17 cellular contexts compared by ENCODE assay signal in the genomic region with DNA sequence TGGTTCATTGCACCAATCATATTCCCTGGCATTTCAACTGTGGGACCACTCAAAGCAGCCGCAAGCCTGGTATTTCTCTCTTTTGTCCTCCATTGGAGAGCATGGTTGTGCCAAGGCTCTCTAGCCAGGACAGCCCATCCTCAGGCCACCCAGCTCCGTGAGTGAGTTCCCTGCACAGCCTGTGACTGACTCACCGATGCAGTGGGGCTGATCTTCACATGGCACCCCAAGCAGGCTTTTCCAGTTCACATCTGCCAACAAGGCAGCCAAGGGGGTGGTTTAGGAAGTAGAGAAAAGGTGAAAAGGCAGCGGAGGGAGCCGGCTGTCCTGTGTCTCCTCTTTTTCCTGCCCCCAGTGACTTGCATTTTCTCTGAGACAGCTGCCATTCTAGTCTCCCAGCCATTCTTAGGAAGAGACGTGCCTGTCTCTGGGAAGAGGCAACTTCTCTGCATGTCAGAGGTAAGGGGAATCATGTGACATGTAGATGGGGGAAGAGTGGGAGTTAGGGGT.
DNase-seq lines count a peak whose midpoint lies in the region; ATAC-seq and TF ChIP-seq lines count a peak whose summit lies in the region.
"Had no signal": no experiment of that assay in that cellular context is flagged by ENCODE, and none has a peak within 500 bp of the region (broad histone marks: within the 10 kb centered on the region; RNA-seq: fewer than 3 reads in every experiment).

No MANE protein-coding gene starts in this region.

- H3K4me3 Mint-ChIP-seq in dendritic cell treated with granulocyte-macrophage colony-stimulating factor and Interleukin-4, amounts not matched to agents 40 ng/mL and 50 ng/mL, for 4 days, result peak overlapping the region; percentile 34
- H3K4me3 Mint-ChIP-seq: CD8-positive, alpha-beta memory T cell; effector memory CD8-positive, alpha-beta T cell had no signal

- intact Hi-C loops in dendritic cell treated with granulocyte-macrophage colony-stimulating factor and Interleukin-4, amounts not matched to agents 40 ng/mL and 50 ng/mL, for 4 days (cut with micrococcal nuclease), result no loop called here
- intact Hi-C loops in lower lobe of right lung (cut with DNase I), result no loop called here

- peaks cover 31% of the 10 kb centered on the region for H3K4me1 Mint-ChIP-seq in dendritic cell treated with granulocyte-macrophage colony-stimulating factor and Interleukin-4, amounts not matched to agents 40 ng/mL and 50 ng/mL, for 4 days (ENCODE audit: low read depth)
- H3K4me1 Mint-ChIP-seq: CD8-positive, alpha-beta memory T cell had no signal

- H3K27me3 ChIP-seq in lower lobe of right lung (ENCODE audit: low read depth), result no peaks in the 10 kb centered on the region
- H3K27me3 ChIP-seq: ovary had no signal

- no peaks in the 10 kb centered on the region for H3K36me3 Mint-ChIP-seq in dendritic cell treated with granulocyte-macrophage colony-stimulating factor and Interleukin-4, amounts not matched to agents 40 ng/mL and 50 ng/mL, for 4 days (ENCODE audit: low read depth)
- H3K36me3 Mint-ChIP-seq: CD8-positive, alpha-beta memory T cell had no signal

- ATAC-seq in lower lobe of right lung, result peak; percentile 54 to 57
- ATAC-seq: effector memory CD8-positive, alpha-beta T cell; HepG2; mucosa of descending colon had no signal

- peak; percentile 66 for DNase-seq in SIG-M5 treated with dmso at 0.1 percent for 504 hours (lab: John Stamatoyannopoulos, UW; ENCODE audit: unreplicated experiment)
- no peak for DNase-seq in SIG-M5 (lab: John Stamatoyannopoulos, UW)
- DNase-seq in lower lobe of right lung, result peak; percentile 45
- peak; percentile 56 for DNase-seq in ureter (ENCODE audit: low spot score)
- DNase-seq in stimulated activated CD4-positive, alpha-beta T cell treated with anti-CD3 and anti-CD28 coated beads, Interleukin-12 subunit alpha, Interleukin-12 subunit beta, amount 100 ng/mL, for 4 hours, result no peak
- DNase-seq in DMS153 treated with DMSO at 0.1 percent for 48 hours (lab: John Stamatoyannopoulos, UW; ENCODE audit: unreplicated experiment), result no peak
- DNase-seq in T-helper 2 cell, result no peak
- DNase-seq: activated CD4-positive, alpha-beta T cell treated with anti-CD3 and anti-CD28 coated beads for 48 hours; CD8-positive, alpha-beta memory T cell; central memory CD4-positive, alpha-beta T cell; effector memory CD8-positive, alpha-beta T cell; mucosa of descending colon; NCI-H1048; ovary; T-helper 9 cell had no signal

- H3K36me3 ChIP-seq in lower lobe of right lung, result no peaks in the 10 kb centered on the region
- H3K36me3 ChIP-seq: ovary had no signal

- no peaks in the 10 kb centered on the region for H3K27me3 Mint-ChIP-seq in dendritic cell treated with granulocyte-macrophage colony-stimulating factor and Interleukin-4, amounts not matched to agents 40 ng/mL and 50 ng/mL, for 4 days
- H3K27me3 Mint-ChIP-seq: effector memory CD8-positive, alpha-beta T cell had no signal

- H3K9me3 Mint-ChIP-seq in dendritic cell treated with granulocyte-macrophage colony-stimulating factor and Interleukin-4, amounts not matched to agents 40 ng/mL and 50 ng/mL, for 4 days, result no peaks in the 10 kb centered on the region
- H3K9me3 Mint-ChIP-seq: CD8-positive, alpha-beta memory T cell; effector memory CD8-positive, alpha-beta T cell had no signal

- no peak for TF ChIP-seq CTCF in lower lobe of right lung (IDR thresholded peaks at IDR 0.05)

- peak overlapping the region; percentile 56 for H3K27ac ChIP-seq in lower lobe of right lung
- H3K27ac ChIP-seq: ovary had no signal

- H3K4me1 ChIP-seq in lower lobe of right lung, result peaks cover 7% of the 10 kb centered on the region

- H3K27ac Mint-ChIP-seq in dendritic cell treated with granulocyte-macrophage colony-stimulating factor and Interleukin-4, amounts not matched to agents 40 ng/mL and 50 ng/mL, for 4 days, result peak overlapping the region; percentile 86
- H3K27ac Mint-ChIP-seq: CD8-positive, alpha-beta memory T cell; effector memory CD8-positive, alpha-beta T cell had no signal

- H3K4me3 ChIP-seq in lower lobe of right lung, result no peak overlapping the region
- H3K4me3 ChIP-seq: mucosa of descending colon, ovary had no signal

- H3K9me3 ChIP-seq in lower lobe of right lung, result no peaks in the 10 kb centered on the region
- H3K9me3 ChIP-seq: mucosa of descending colon, ovary had no signal

Comparison
In these comparisons a context has a peak if more than half of its experiments do, and no peak if none do; other contexts are left out.
1. DNase-seq: peak in SIG-M5 treated with dmso at 0.1 percent for 504 hours (single experiment), lower lobe of right lung (single experiment) and ureter (single experiment); none in SIG-M5 (single experiment), stimulated activated CD4-positive, alpha-beta T cell treated with anti-CD3 and anti-CD28 coated beads, Interleukin-12 subunit alpha, Interleukin-12 subunit beta, amount 100 ng/mL, for 4 hours (single experiment), DMS153 treated with DMSO at 0.1 percent for 48 hours (single experiment) and T-helper 2 cell (0 of 5).